1 cellular context compared by ENCODE assay signal in genomic region chr20:62653373-62653772, GRCh38.
TF ChIP-seq lines count a peak whose summit lies in the region.

No MANE protein-coding gene starts in this region.

TF ChIP-seq in IMR-90, 13 proteins besides CTCF, POLR2A, EP300 and RAD21 (continued from another document):
- TF ChIP-seq ELK1 (IDR thresholded peaks at IDR 0.05; ENCODE audit: borderline replicate concordance, low read depth, low read length) (no peak), CHD1 (IDR thresholded peaks at IDR 0.05; ENCODE audit: low read depth, low read length) (no peak), BHLHE40 (IDR thresholded peaks at IDR 0.05; ENCODE audit: low read depth, low read length) (no peak), RFX5 (IDR thresholded peaks at IDR 0.05; ENCODE audit: low read depth, low read length) (no peak), MAFK (IDR thresholded peaks at IDR 0.05; ENCODE audit: low read depth, low read length) (no peak), MXI1 (IDR thresholded peaks at IDR 0.05; ENCODE audit: borderline replicate concordance, low read depth, low read length) (no peak)
TF ChIP-seq in IMR-90: peak in this region for 0.
